Comparison of ENCODE assay signal across 21 cellular contexts in the genomic region with DNA sequence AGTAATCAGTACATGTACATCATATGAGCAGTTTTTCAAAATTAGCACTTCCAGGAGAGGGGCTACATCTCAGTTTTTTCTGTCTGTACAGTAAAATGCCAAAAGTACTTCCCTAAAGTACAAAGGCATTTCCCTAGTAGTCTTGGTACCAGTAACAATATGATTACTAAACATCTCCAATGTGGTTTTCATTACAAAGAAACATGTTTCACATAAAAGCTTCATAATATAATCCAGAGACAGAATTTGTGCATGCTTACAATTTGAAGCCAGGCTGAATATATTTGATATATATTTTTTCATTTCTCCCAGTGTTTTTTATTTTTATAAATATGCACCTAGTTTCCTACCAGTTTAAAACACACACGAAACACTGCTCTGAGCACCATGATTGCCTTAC.
DNase-seq lines count a peak whose midpoint lies in the region; ATAC-seq, FAIRE-seq and TF ChIP-seq lines count a peak whose summit lies in the region.
"Had no signal": no experiment of that assay in that cellular context is flagged by ENCODE, and none has a peak within 500 bp of the region (broad histone marks: within the 10 kb centered on the region; RNA-seq: fewer than 3 reads in every experiment).

No MANE protein-coding gene starts in this region.

- no peaks in the 10 kb centered on the region for H3K27me3 Mint-ChIP-seq in Calu3 (ENCODE audit: unreplicated experiment)

- H3K27ac ChIP-seq in K562 (ENCODE audit: extremely low read depth, low read depth, low read length), result no peak overlapping the region
- no peak overlapping the region for H3K27ac ChIP-seq in OCI-LY7 (ENCODE audit: low read depth, low read length, poor library complexity, severe bottlenecking)
- H3K27ac ChIP-seq: A549, C4-2B, HL-60, PC-9 had no signal

- TF ChIP-seq CTCF in Calu3 (IDR thresholded peaks at IDR 0.05; ENCODE audit: unreplicated experiment), result no peak
- TF ChIP-seq CTCF in K562 (IDR thresholded peaks at IDR 0.05 in 2 of 3, conservative IDR thresholded peaks at IDR 0.05 in 1 of 3; ENCODE audit: insufficient read depth in 2 of 3, low read depth in 1 of 3, low read length in 3 of 3), result no peak
- TF ChIP-seq CTCF in fibroblast of villous mesenchyme (IDR thresholded peaks at IDR 0.05; ENCODE audit: insufficient read depth, low read depth, low read length), result no peak
- TF ChIP-seq CTCF in OCI-LY7 (conservative IDR thresholded peaks at IDR 0.05; ENCODE audit: low read length), result no peak

- in situ Hi-C loops in K562 (cut with MboI), result no loop called here

- no peak for TF ChIP-seq POLR2A in K562 (conservative IDR thresholded peaks at IDR 0.05)

- no peaks in the 10 kb centered on the region for H3K4me1 ChIP-seq in K562 (replicated peaks in 1 of 2; ENCODE audit: control insufficient read depth in 2 of 2, insufficient read depth in 2 of 2, low read length in 2 of 2)
- H3K4me1 ChIP-seq in OCI-LY7 (ENCODE audit: insufficient read depth, low read length, poor library complexity, severe bottlenecking), result no peaks in the 10 kb centered on the region
- H3K4me1 ChIP-seq: A549 had no signal

- no peaks in the 10 kb centered on the region for H3K9me2 ChIP-seq in OCI-LY7 (ENCODE audit: insufficient read depth, low read length)

- TF ChIP-seq RAD21 in K562 (CRISPR knock-in tag; conservative IDR thresholded peaks at IDR 0.05 in 1 of 2, IDR thresholded peaks at IDR 0.05 in 1 of 2), result no peak

- POLR2A ChIA-PET in K562 (lab: Yijun Ruan, JAX) (no interaction called here), OCI-LY7 (lab: Charles Lee) (no interaction called here), HEK293T (lab: Yijun Ruan, JAX) (no interaction called here)

- H3K9me3 Mint-ChIP-seq in Calu3 (ENCODE audit: low read depth, unreplicated experiment), result no peaks in the 10 kb centered on the region
- H3K9me3 Mint-ChIP-seq: CD8-positive, alpha-beta memory T cell had no signal

- H2AFZ ChIP-seq in K562 (ENCODE audit: low read depth, low read length), result no peak overlapping the region
- H2AFZ ChIP-seq in OCI-LY7 (ENCODE audit: low read length), result no peak overlapping the region
- H2AFZ ChIP-seq: PC-9 had no signal

- H3K4me3 ChIP-seq in K562, result no peak overlapping the region
- no peak overlapping the region for H3K4me3 ChIP-seq in fibroblast of villous mesenchyme (ENCODE audit: low read depth, low read length)
- no peak overlapping the region for H3K4me3 ChIP-seq in OCI-LY7 (ENCODE audit: low read depth, low read length, poor library complexity, severe bottlenecking)
- H3K4me3 ChIP-seq: A549, PC-9 had no signal

- no peaks in the 10 kb centered on the region for H3K9me1 ChIP-seq in K562 (ENCODE audit: control insufficient read depth, insufficient read depth, low read length)

- CTCF ChIA-PET in Calu3 (lab: Charles Lee) (no interaction called here), K562 (lab: Yijun Ruan, JAX; ENCODE audit: low intra/inter-chr PET ratio) (no interaction called here), OCI-LY7 (lab: Charles Lee; ENCODE audit: unreplicated experiment) (no interaction called here), HEK293T (lab: Yijun Ruan, JAX) (no interaction called here)

- no peaks in the 10 kb centered on the region for H3K27me3 ChIP-seq in K562 (ENCODE audit: control insufficient read depth in 2 of 2, insufficient read depth in 2 of 2, low read length in 2 of 2)

- H3K4me3 Mint-ChIP-seq in Calu3 (ENCODE audit: low read depth, unreplicated experiment), result no peak overlapping the region
- H3K4me3 Mint-ChIP-seq: CD8-positive, alpha-beta memory T cell had no signal

- no peak for TF ChIP-seq EP300 in K562 (IDR thresholded peaks at IDR 0.05; ENCODE audit: low read length)

- no peak for FAIRE-seq in K562 (lab: Jason Lieb, UNC)
- FAIRE-seq: A549, D721Med had no signal

- H3K4me1 Mint-ChIP-seq in Calu3 (ENCODE audit: low read depth, unreplicated experiment), result no peaks in the 10 kb centered on the region
- H3K4me1 Mint-ChIP-seq: CD8-positive, alpha-beta memory T cell had no signal

- H3K79me2 ChIP-seq in K562 (ENCODE audit: control insufficient read depth, insufficient read depth, low read length) (no peaks in the 10 kb centered on the region), OCI-LY7 (ENCODE audit: insufficient read depth, low read depth, low read length) (no peaks in the 10 kb centered on the region)

- H3K36me3 Mint-ChIP-seq in Calu3 (ENCODE audit: insufficient read depth, unreplicated experiment), result no peaks in the 10 kb centered on the region

- ATAC-seq in K562, result no peak
- ATAC-seq: A549 had no signal

- DNase-seq in AG08395 (ENCODE audit: low spot score), result peak; percentile 24
- no peak for DNase-seq in Calu3
- no peak for DNase-seq in K562 (ENCODE audit: extremely low read depth in 1 of 4, low spot score in 3 of 4)
- peak; percentile 12 for DNase-seq in fibroblast of villous mesenchyme (ENCODE audit: low read depth)
- DNase-seq in OCI-LY7 (ENCODE audit: low spot score), result no peak
- no peak for DNase-seq in HEK293T (ENCODE audit: extremely low spot score)
- no peak for DNase-seq in NCI-H1417 treated with DMSO at 0.1 percent for 48 hours (lab: John Stamatoyannopoulos, UW)
- DNase-seq: CD8-positive, alpha-beta memory T cell; DMS53; GDM1; H7; KG1; NCI-H187; NCI-H526 treated with DMSO at 0.1 percent for 48 hours; PC-9; RPMI8226; SHP77 had no signal

- no peak overlapping the region for H3K4me2 ChIP-seq in K562 (ENCODE audit: insufficient read depth, low read length)
- no peak overlapping the region for H3K4me2 ChIP-seq in OCI-LY7 (ENCODE audit: low read length)
- H3K4me2 ChIP-seq: A549, PC-9 had no signal

- intact Hi-C loops in Calu3 (cut with micrococcal nuclease; ENCODE audit: unreplicated experiment) (no loop called here), K562 (cut with micrococcal nuclease) (no loop called here), OCI-LY7 (cut with micrococcal nuclease; ENCODE audit: unreplicated experiment) (no loop called here)

- peaks cover 17% of the 10 kb centered on the region; the same call in 1 of the 3 replicates for H3K36me3 ChIP-seq in K562 (ENCODE audit: control insufficient read depth, insufficient read depth, low read length)
- no peaks in the 10 kb centered on the region for H3K36me3 ChIP-seq in OCI-LY7 (ENCODE audit: insufficient read depth, low read length)

- H3K9ac ChIP-seq in K562 (ENCODE audit: insufficient read depth in 1 of 2, low read depth in 2 of 2, low read length in 2 of 2), result no peak overlapping the region

- H3K27ac Mint-ChIP-seq in Calu3 (ENCODE audit: unreplicated experiment), result no peak overlapping the region

- H3K9me3 ChIP-seq in K562 (replicated peaks; ENCODE audit: control insufficient read depth, insufficient read depth, low read depth, low read length) (no peaks in the 10 kb centered on the region), OCI-LY7 (ENCODE audit: low read length) (no peaks in the 10 kb centered on the region)
- H3K9me3 ChIP-seq: A549 had no signal

- 94% methylated on average over 1 of the region's 1 CpG for WGBS in K562 (ENCODE audit: insufficient coverage, low coverage, missing lambda C conversion rate)

- BruUV-seq in Calu3 (replicated peaks; lab: Mats Ljungman, UMichigan), result TSS peak; percentile 22
- BruUV-seq in K562 (replicated peaks; lab: Mats Ljungman, UMichigan), result TSS peak; percentile 65
- BruUV-seq in OCI-LY7 (replicated peaks; lab: Mats Ljungman, UMichigan), result no TSS peak

- H4K20me1 ChIP-seq in K562 (replicated peaks; ENCODE audit: control insufficient read depth, insufficient read depth, low read length), result no peaks in the 10 kb centered on the region
- H4K20me1 ChIP-seq in OCI-LY7 (ENCODE audit: insufficient read depth, low read length), result no peaks in the 10 kb centered on the region

TF ChIP-seq in K562, 482 proteins besides CTCF, POLR2A, EP300 and RAD21 (continues in another document):
- TF ChIP-seq U2AF1 (optimal IDR thresholded peaks at IDR 0.05; ENCODE audit: low read depth, low read length), result no peak
- TF ChIP-seq, protein P1, sequence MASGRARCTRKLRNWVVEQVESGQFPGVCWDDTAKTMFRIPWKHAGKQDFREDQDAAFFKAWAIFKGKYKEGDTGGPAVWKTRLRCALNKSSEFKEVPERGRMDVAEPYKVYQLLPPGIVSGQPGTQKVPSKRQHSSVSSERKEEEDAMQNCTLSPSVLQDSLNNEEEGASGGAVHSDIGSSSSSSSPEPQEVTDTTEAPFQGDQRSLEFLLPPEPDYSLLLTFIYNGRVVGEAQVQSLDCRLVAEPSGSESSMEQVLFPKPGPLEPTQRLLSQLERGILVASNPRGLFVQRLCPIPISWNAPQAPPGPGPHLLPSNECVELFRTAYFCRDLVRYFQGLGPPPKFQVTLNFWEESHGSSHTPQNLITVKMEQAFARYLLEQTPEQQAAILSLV (tag; IDR thresholded peaks at IDR 0.05), result no peak
- no peak for TF ChIP-seq ZC3H8 (IDR thresholded peaks at IDR 0.05)
- TF ChIP-seq MAFK (IDR thresholded peaks at IDR 0.05; ENCODE audit: low read length), result no peak

TF ChIP-seq in HEK293T, 16 proteins besides CTCF, POLR2A, EP300 and RAD21:
- no peak for TF ChIP-seq BHLHE40 (IDR thresholded peaks at IDR 0.05; ENCODE audit: borderline replicate concordance)
- no peak for TF ChIP-seq FOXA1 (IDR thresholded peaks at IDR 0.05)
- TF ChIP-seq ELF4 (IDR thresholded peaks at IDR 0.05), result no peak
- no peak for TF ChIP-seq NFRKB (IDR thresholded peaks at IDR 0.05)
- TF ChIP-seq ARNT (IDR thresholded peaks at IDR 0.05), result no peak
- TF ChIP-seq SP1 (IDR thresholded peaks at IDR 0.05), result no peak
- no peak for TF ChIP-seq CTBP1 (IDR thresholded peaks at IDR 0.05; ENCODE audit: borderline replicate concordance)
- no peak for TF ChIP-seq TARDBP (IDR thresholded peaks at IDR 0.05)
- TF ChIP-seq LEF1 (IDR thresholded peaks at IDR 0.05; ENCODE audit: borderline replicate concordance), result no peak
- TF ChIP-seq HDGF (IDR thresholded peaks at IDR 0.05; ENCODE audit: borderline replicate concordance), result no peak
- TF ChIP-seq, protein P2, sequence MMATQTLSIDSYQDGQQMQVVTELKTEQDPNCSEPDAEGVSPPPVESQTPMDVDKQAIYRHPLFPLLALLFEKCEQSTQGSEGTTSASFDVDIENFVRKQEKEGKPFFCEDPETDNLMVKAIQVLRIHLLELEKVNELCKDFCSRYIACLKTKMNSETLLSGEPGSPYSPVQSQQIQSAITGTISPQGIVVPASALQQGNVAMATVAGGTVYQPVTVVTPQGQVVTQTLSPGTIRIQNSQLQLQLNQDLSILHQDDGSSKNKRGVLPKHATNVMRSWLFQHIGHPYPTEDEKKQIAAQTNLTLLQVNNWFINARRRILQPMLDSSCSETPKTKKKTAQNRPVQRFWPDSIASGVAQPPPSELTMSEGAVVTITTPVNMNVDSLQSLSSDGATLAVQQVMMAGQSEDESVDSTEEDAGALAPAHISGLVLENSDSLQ (IDR thresholded peaks at IDR 0.05), result no peak
- TF ChIP-seq L3MBTL2 (conservative IDR thresholded peaks at IDR 0.05), result no peak

Comparison
In these comparisons a context has a peak if more than half of its experiments do, and no peak if none do; other contexts are left out.
1. DNase-seq: peak in AG08395 (single experiment) and fibroblast of villous mesenchyme (single experiment); none in Calu3 (single experiment), K562 (0 of 4), OCI-LY7 (single experiment), HEK293T (single experiment) and NCI-H1417 treated with DMSO at 0.1 percent for 48 hours (single experiment).